Comparison of ENCODE assay signal across 8 cellular contexts in genomic region chr22:33918676-33919590, GRCh38. TPM values are rescaled to one million over a fixed set of nuclear protein-coding genes. Genes with fewer than 3 reads are reported as not detected.
DNase-seq lines count a peak whose midpoint lies in the region; ATAC-seq and TF ChIP-seq lines count a peak whose summit lies in the region.

No MANE protein-coding gene starts in this region.

- peak overlapping the region; percentile 60 for H3K4me3 ChIP-seq in astrocyte of the cerebellum (ENCODE audit: low read depth, low read length)

- in situ Hi-C loops in astrocyte of the cerebellum (cut with HindIII; ENCODE audit: low sequenced_read_pairs), result no loop called here

- no peak overlapping the region for H3K27ac Mint-ChIP-seq in activated T-cell treated with anti-CD3 and anti-CD28 coated beads, Interleukin-2, amount 50 U/mL, for 72 hours

- ATAC-seq in activated T-cell treated with anti-CD3 and anti-CD28 coated beads, Interleukin-2, amount 50 U/mL, for 72 hours (replicated peaks in 1 of 2), result no peak
- ATAC-seq in GM18858 (IDR thresholded peaks at IDR 0.05; ENCODE audit: unreplicated experiment), result no peak

- peak overlapping the region; percentile 43 to 65 for H3K4me3 Mint-ChIP-seq in activated T-cell treated with anti-CD3 and anti-CD28 coated beads, Interleukin-2, amount 50 U/mL, for 72 hours

- no peak for TF ChIP-seq CTCF in astrocyte of the cerebellum (IDR thresholded peaks at IDR 0.05; ENCODE audit: low read depth, low read length, missing control alignments)

- peaks cover 17% of the 10 kb centered on the region for H3K4me1 Mint-ChIP-seq in activated T-cell treated with anti-CD3 and anti-CD28 coated beads, Interleukin-2, amount 50 U/mL, for 72 hours (ENCODE audit: low read depth)

- no peak for DNase-seq in activated T-cell treated with anti-CD3 and anti-CD28 coated beads, Interleukin-2, amount 50 U/mL, for 72 hours
- no peak for DNase-seq in activated T-cell treated with anti-CD3 and anti-CD28 coated beads, Interleukin-2, amount 50 U/mL, for 1 hour
- DNase-seq in astrocyte of the cerebellum (ENCODE audit: low read depth) (no peak), kidney tubule cell (ENCODE audit: low spot score) (peak; percentile 63), superior temporal gyrus (ENCODE audit: extremely low spot score) (peak; percentile 46), NCI-H146 (lab: John Stamatoyannopoulos, UW) (no peak), A172 (ENCODE audit: low spot score) (no peak)

- H3K9me3 Mint-ChIP-seq in activated T-cell treated with anti-CD3 and anti-CD28 coated beads, Interleukin-2, amount 50 U/mL, for 72 hours, result no peaks in the 10 kb centered on the region

- H3K36me3 Mint-ChIP-seq in activated T-cell treated with anti-CD3 and anti-CD28 coated beads, Interleukin-2, amount 50 U/mL, for 72 hours (ENCODE audit: insufficient read depth in 2 of 2), result peaks cover 2 to 3% of the 10 kb centered on the region in 2 donors

- H3K27me3 Mint-ChIP-seq in activated T-cell treated with anti-CD3 and anti-CD28 coated beads, Interleukin-2, amount 50 U/mL, for 72 hours (ENCODE audit: low read depth), result peaks cover 63% of the 10 kb centered on the region

RNA-seq across cellular contexts. Expression of gene LARGE1, which starts 1.3 kb away (rescaled TPM):
- 1 to 10 TPM in 1 of 2 donors, under 1 TPM in 1; 0.82 to 3.6 TPM for total RNA-seq in activated T-cell treated with anti-CD3 and anti-CD28 coated beads, Interleukin-2, amount 50 U/mL, for 72 hours
- total RNA-seq in A172 (2014; rRNA removed; shearing (Covaris generic)), result 4.4 and 4.9 TPM in 2 replicates

Comparison
In these comparisons a context has a peak if more than half of its experiments do, and no peak if none do; other contexts are left out.
1. DNase-seq: peak in kidney tubule cell (single experiment) and superior temporal gyrus (single experiment); none in activated T-cell treated with anti-CD3 and anti-CD28 coated beads, Interleukin-2, amount 50 U/mL, for 72 hours (0 of 2), activated T-cell treated with anti-CD3 and anti-CD28 coated beads, Interleukin-2, amount 50 U/mL, for 1 hour (single experiment), astrocyte of the cerebellum (single experiment), NCI-H146 (single experiment) and A172 (single experiment).